ENCODE assay signal across 20 cellular contexts in genomic region chrX:97070346-97070745, GRCh38.
DNase-seq lines count a peak whose midpoint lies in the region; FAIRE-seq and TF ChIP-seq lines count a peak whose summit lies in the region.
"Had no signal": no experiment of that assay in that cellular context is flagged by ENCODE, and none has a peak within 500 bp of the region (broad histone marks: within the 10 kb centered on the region; RNA-seq: fewer than 3 reads in every experiment).

No MANE protein-coding gene starts in this region.

- H3K36me3 ChIP-seq in ovary (no peaks in the 10 kb centered on the region), uterus (no peaks in the 10 kb centered on the region)
- H3K36me3 ChIP-seq: HAP-1 had no signal

- H3K27me3 Mint-ChIP-seq in osteocyte (ENCODE audit: unreplicated experiment) = no peaks in the 10 kb centered on the region
- H3K27me3 Mint-ChIP-seq in glutamatergic neuron (ENCODE audit: unreplicated experiment) = no peaks in the 10 kb centered on the region
- H3K27me3 Mint-ChIP-seq: B cell had no signal

- WGBS in ovary, 3 donors = 51 to 69% (median 60%) methylated on average over 1 of the region's 1 CpG

- DNase-seq in D721Med (ENCODE audit: insufficient read length, low spot score) (no peak), amniotic epithelial cell (ENCODE audit: low read depth) (peak; percentile 44), osteocyte (ENCODE audit: extremely low spot score, unreplicated experiment) (no peak), NCI-H2029 treated with DMSO at 0.1 percent for 48 hours (lab: John Stamatoyannopoulos, UW) (no peak), ovary (no peak), uterus (no peak), glutamatergic neuron (no peak)
- DNase-seq: COR-L47; DMS153; GF-D8; GM23248; NCI-H1092 treated with DMSO at 0.1 percent for 48 hours; NCI-H1694; NCI-H510A; NCI-H748 treated with DMSO at 0.1 percent for 48 hours; NK-92 treated with Interleukin-12 subunit alpha and Interleukin-12 subunit beta, amount 100 ng/mL, for 24 hours; Right ventricle myocardium superior had no signal

- H3K4me1 Mint-ChIP-seq in osteocyte (ENCODE audit: unreplicated experiment) = peaks cover 4% of the 10 kb centered on the region
- H3K4me1 Mint-ChIP-seq in glutamatergic neuron (ENCODE audit: low read depth, unreplicated experiment) = no peaks in the 10 kb centered on the region
- H3K4me1 Mint-ChIP-seq: B cell had no signal

- TF ChIP-seq CTCF in D721Med (IDR thresholded peaks at IDR 0.05; ENCODE audit: insufficient read depth, missing control alignments) (no peak), osteocyte (IDR thresholded peaks at IDR 0.05) (no peak), ovary (IDR thresholded peaks at IDR 0.05) (no peak), uterus (IDR thresholded peaks at IDR 0.05) (no peak), glutamatergic neuron (IDR thresholded peaks at IDR 0.05; ENCODE audit: partially characterized antibody, unreplicated experiment) (no peak)

- H3K27ac ChIP-seq in ovary = no peak overlapping the region
- no peak overlapping the region for H3K27ac ChIP-seq in uterus
- H3K27ac ChIP-seq: GM23248 had no signal

- H3K27ac Mint-ChIP-seq in osteocyte (ENCODE audit: unreplicated experiment) (peak overlapping the region; percentile 57), glutamatergic neuron (ENCODE audit: unreplicated experiment) (no peak overlapping the region)
- H3K27ac Mint-ChIP-seq: B cell had no signal

- H3K36me3 Mint-ChIP-seq in osteocyte (ENCODE audit: unreplicated experiment) = no peaks in the 10 kb centered on the region
- H3K36me3 Mint-ChIP-seq in glutamatergic neuron (ENCODE audit: unreplicated experiment) = no peaks in the 10 kb centered on the region

- TF ChIP-seq POLR2A in ovary (IDR thresholded peaks at IDR 0.05) (no peak), uterus (IDR thresholded peaks at IDR 0.05) (no peak)

- H3K27me3 ChIP-seq in ovary (no peaks in the 10 kb centered on the region), uterus (no peaks in the 10 kb centered on the region)

- H3K4me3 Mint-ChIP-seq in osteocyte (ENCODE audit: unreplicated experiment) (no peak overlapping the region), glutamatergic neuron (ENCODE audit: unreplicated experiment) (no peak overlapping the region)
- H3K4me3 Mint-ChIP-seq: B cell had no signal

- H3K9me3 ChIP-seq in ovary (no peaks in the 10 kb centered on the region), uterus (no peaks in the 10 kb centered on the region)
- H3K9me3 ChIP-seq: HAP-1 had no signal

- intact Hi-C loops in ovary (cut with DNase I) = no loop called here
- intact Hi-C loops in uterus (cut with DNase I; ENCODE audit: low total_unique reads) = no loop called here

- no peak for TF ChIP-seq EP300 in ovary (IDR thresholded peaks at IDR 0.05)

- H3K9me3 Mint-ChIP-seq in osteocyte (ENCODE audit: unreplicated experiment) = no peaks in the 10 kb centered on the region
- H3K9me3 Mint-ChIP-seq in glutamatergic neuron (ENCODE audit: unreplicated experiment) = no peaks in the 10 kb centered on the region

- H3K4me3 ChIP-seq in ovary (no peak overlapping the region), uterus (no peak overlapping the region)
- H3K4me3 ChIP-seq: GM23248, HAP-1 had no signal

- FAIRE-seq in D721Med (lab: Jason Lieb, UNC) (peak; percentile 87), colon (lab: Jason Lieb, UNC) (peak; percentile 95)

- peaks cover 2% of the 10 kb centered on the region for H3K4me1 ChIP-seq in ovary (ENCODE audit: insufficient read depth)
- no peaks in the 10 kb centered on the region for H3K4me1 ChIP-seq in uterus
